13 cellular contexts compared by ENCODE assay signal in genomic region chr1:42013881-42014470, GRCh38.
DNase-seq lines count a peak whose midpoint lies in the region; TF ChIP-seq lines count a peak whose summit lies in the region.
"Had no signal": no experiment of that assay in that cellular context is flagged by ENCODE, and none has a peak within 500 bp of the region (broad histone marks: within the 10 kb centered on the region; RNA-seq: fewer than 3 reads in every experiment).

No MANE protein-coding gene starts in this region.

- DNase-seq in AG10803 (ENCODE audit: low read depth) = peak; percentile 35
- DNase-seq in DMS153 (lab: John Stamatoyannopoulos, UW) = peak; percentile 48
- peak in 27 of 51 donors; percentile 5 to 69 (median 21) for DNase-seq in hypothalamus (lab: John Stamatoyannopoulos, UW)
- DNase-seq in activated gamma-delta T cell treated with Interleukin-2 at 50 U/mL for 16 hours = no peak
- DNase-seq in MV-4-11 (lab: John Stamatoyannopoulos, UW) = no peak
- DNase-seq in NCI-H82 treated with DMSO at 0.1 percent for 48 hours (lab: John Stamatoyannopoulos, UW; ENCODE audit: unreplicated experiment) = no peak
- DNase-seq in EL = no peak
- DNase-seq: central memory CD4-positive, alpha-beta T cell; DMS79 treated with DMSO at 0.1 percent for 48 hours; foreskin keratinocyte; KBM-7; Right ventricle myocardium superior had no signal

- TF ChIP-seq CTCF in AG10803 (conservative IDR thresholded peaks at IDR 0.05; ENCODE audit: low read length) = no peak
- TF ChIP-seq CTCF in VCaP (conservative IDR thresholded peaks at IDR 0.05) = no peak

- peak overlapping the region; percentile 47; the same call in 1 of the 2 replicates for H3K27ac ChIP-seq in VCaP
- H3K27ac ChIP-seq: foreskin keratinocyte had no signal

- no peak overlapping the region for H3K4me3 ChIP-seq in AG10803 (ENCODE audit: low read length)

Comparison
In these comparisons a context has a peak if more than half of its experiments do, and no peak if none do; other contexts are left out.
1. DNase-seq: peak in AG10803 (single experiment), DMS153 (single experiment) and hypothalamus (27 of 51); none in activated gamma-delta T cell treated with Interleukin-2 at 50 U/mL for 16 hours (single experiment), MV-4-11 (single experiment), NCI-H82 treated with DMSO at 0.1 percent for 48 hours (single experiment) and EL (single experiment).